19 cellular contexts compared by ENCODE assay signal in genomic region chr16:297832-298231, GRCh38. TPM values are rescaled to one million over a fixed set of nuclear protein-coding genes. Genes with fewer than 3 reads are reported as not detected.
DNase-seq lines count a peak whose midpoint lies in the region; ATAC-seq and TF ChIP-seq lines count a peak whose summit lies in the region.
"Had no signal": no experiment of that assay in that cellular context is flagged by ENCODE, and none has a peak within 500 bp of the region (broad histone marks: within the 10 kb centered on the region; RNA-seq: fewer than 3 reads in every experiment).

No MANE protein-coding gene starts in this region.

- H3K4me1 ChIP-seq in right cardiac atrium (ENCODE audit: control insufficient read depth, insufficient read depth, low read length) (no peaks in the 10 kb centered on the region), right atrium auricular region (no peaks in the 10 kb centered on the region), neuronal stem cell (ENCODE audit: control insufficient read depth in 2 of 2, insufficient read depth in 1 of 2, low read depth in 1 of 2, low read length in 2 of 2) (no peaks in the 10 kb centered on the region)
- H3K4me1 ChIP-seq: A549 had no signal

- H3K27me3 ChIP-seq in right cardiac atrium (ENCODE audit: control insufficient read depth, insufficient read depth) = no peaks in the 10 kb centered on the region
- H3K27me3 ChIP-seq in right atrium auricular region = no peaks in the 10 kb centered on the region
- H3K27me3 ChIP-seq in neuronal stem cell (ENCODE audit: control insufficient read depth in 3 of 3, insufficient read depth in 3 of 3, low read depth in 1 of 3, low read length in 3 of 3) = no peaks in the 10 kb centered on the region

- H3K18ac ChIP-seq in neuronal stem cell (ENCODE audit: low read length) = no peak overlapping the region

- H3K36me3 ChIP-seq in right atrium auricular region (peaks cover 28% of the 10 kb centered on the region), neuronal stem cell (replicated peaks in 1 of 2; ENCODE audit: control insufficient read depth in 2 of 2, insufficient read depth in 2 of 2, low read length in 2 of 2) (peaks cover 16 to 48% of the 10 kb centered on the region in 2 donors)

- DNase-seq in right cardiac atrium = peak in 1 of 3 donors; percentile 28
- DNase-seq in right atrium auricular region (ENCODE audit: low spot score) = no peak
- DNase-seq in neuronal stem cell (ENCODE audit: low spot score) = no peak
- DNase-seq in activated naive CD4-positive, alpha-beta T cell treated with Interleukin-2 at 50 U/mL for 16 hours = no peak
- DNase-seq in GF-D8 (lab: John Stamatoyannopoulos, UW) = no peak
- DNase-seq: AML-193; Calu3; CD8-positive, alpha-beta T cell; DND-41; EL; HCEC 1CT; KBM-7 had no signal

- H3K4me2 ChIP-seq in neuronal stem cell (ENCODE audit: insufficient read depth, low read length, poor library complexity, severe bottlenecking) = no peak overlapping the region
- H3K4me2 ChIP-seq: A549, GM23338 had no signal

- H3K4ac ChIP-seq in neuronal stem cell (ENCODE audit: low read length) = no peak overlapping the region

- H2BK15ac ChIP-seq in neuronal stem cell (ENCODE audit: low read length) = no peak overlapping the region

- H3K79me1 ChIP-seq in neuronal stem cell (ENCODE audit: low read depth, low read length) = peaks cover 5% of the 10 kb centered on the region

- H2AFZ ChIP-seq in neuronal stem cell (ENCODE audit: low read length) = no peak overlapping the region
- H2AFZ ChIP-seq: GM23338 had no signal

- intact Hi-C loops in right cardiac atrium (cut with DNase I) = no loop called here

- H3K9me3 ChIP-seq in right cardiac atrium (ENCODE audit: control insufficient read depth, low read length) (no peaks in the 10 kb centered on the region), right atrium auricular region (no peaks in the 10 kb centered on the region), neuronal stem cell (replicated peaks in 1 of 2; ENCODE audit: control insufficient read depth in 2 of 2, insufficient read depth in 1 of 2, low read depth in 1 of 2, low read length in 2 of 2) (no peaks in the 10 kb centered on the region)
- H3K9me3 ChIP-seq: A549 had no signal

- ATAC-seq in right cardiac atrium = peak; percentile 15 to 19
- peak; percentile 28 for ATAC-seq in esophagus mucosa
- ATAC-seq in GM18519 (IDR thresholded peaks at IDR 0.05; ENCODE audit: low FRiP score, unreplicated experiment) = no peak
- ATAC-seq: CD8-positive, alpha-beta T cell; GM23338 had no signal

- no peak overlapping the region for H3K27ac ChIP-seq in right cardiac atrium (ENCODE audit: low read length)
- no peak overlapping the region for H3K27ac ChIP-seq in right atrium auricular region
- H3K27ac ChIP-seq in neuronal stem cell (replicated peaks; ENCODE audit: low read length) = no peak overlapping the region
- H3K27ac ChIP-seq: 22Rv1, A549 had no signal

- no peak overlapping the region for H2BK120ac ChIP-seq in neuronal stem cell (ENCODE audit: low read depth, low read length)

- no peak overlapping the region for H2AK5ac ChIP-seq in neuronal stem cell (ENCODE audit: low read depth, low read length)

- no peak overlapping the region for H3K4me3 ChIP-seq in right cardiac atrium (ENCODE audit: low read length)
- no peak overlapping the region for H3K4me3 ChIP-seq in right atrium auricular region
- H3K4me3 ChIP-seq in neuronal stem cell (ENCODE audit: low read length in 2 of 2) = no peak overlapping the region
- H3K4me3 ChIP-seq: A549, GM23338 had no signal

- no peak overlapping the region for H3K9ac ChIP-seq in neuronal stem cell (ENCODE audit: low read depth, low read length, poor library complexity)

- 93% methylated on average over 32 of the region's 32 CpGs for WGBS in right cardiac atrium
- WGBS in neuronal stem cell (ENCODE audit: extremely low coverage in 2 of 2, insufficient read length in 2 of 2, insufficient replicate concordance in 1 of 2), 2 donors = no CpG with 5 or more reads among the region's 32 CpGs

- no peak for TF ChIP-seq CTCF in right atrium auricular region (IDR thresholded peaks at IDR 0.05)

- no peak overlapping the region for H2BK5ac ChIP-seq in neuronal stem cell (ENCODE audit: low read length)

- no peak overlapping the region for H4K91ac ChIP-seq in neuronal stem cell (ENCODE audit: low read depth, low read length, poor library complexity)

- no peak overlapping the region for H2BK12ac ChIP-seq in neuronal stem cell (ENCODE audit: low read length)

- H3K23ac ChIP-seq in neuronal stem cell (ENCODE audit: low read depth, low read length, poor library complexity) = peak overlapping the region; percentile 80

- no peak overlapping the region for H3K14ac ChIP-seq in neuronal stem cell (ENCODE audit: low read length)

- no peak overlapping the region for H4K8ac ChIP-seq in neuronal stem cell (ENCODE audit: low read depth, low read length)

RNA-seq across cellular contexts. Expression of gene PDIA2, which starts 14.9 kb away (rescaled TPM):
- 10 to 100 TPM in 1 of 4 donors, 1 to 10 TPM in 3; 2.1 to 10.0 (median 2.3) TPM for total RNA-seq in right cardiac atrium
- 0.91 TPM for polyA plus RNA-seq in right cardiac atrium
- total RNA-seq in right atrium auricular region = 1 to 10 TPM in 1 of 2 donors, under 1 TPM in 1; 0.52 to 5.4 TPM
- total RNA-seq in esophagus mucosa = not detected
- polyA plus RNA-seq in neuronal stem cell (2013, experiment 1 of 2) = 0.43 TPM
- 0.42 TPM for polyA plus RNA-seq in neuronal stem cell (2013, experiment 2 of 2)
- total RNA-seq: Calu3; CD8-positive, alpha-beta T cell; G401 had no signal
- polyA plus RNA-seq: BJ had no signal

RNA-seq across cellular contexts. Expression of gene ARHGDIG, which starts 17.4 kb away (rescaled TPM):
- total RNA-seq in right cardiac atrium (10 to 100 TPM in 1 of 4 donors, 1 to 10 TPM in 3; 3.5 to 11.3 (median 4.9) TPM), right atrium auricular region (1 to 10 TPM; 5.9 to 6.8 TPM), esophagus mucosa (not detected)
- 7.7 TPM for polyA plus RNA-seq in right cardiac atrium
- polyA plus RNA-seq in neuronal stem cell (2013, experiment 1 of 2) = 0.85 TPM
- 0.89 TPM for polyA plus RNA-seq in neuronal stem cell (2013, experiment 2 of 2)
- total RNA-seq: Calu3; CD8-positive, alpha-beta T cell had no signal

RNA-seq across cellular contexts. Expression of gene RGS11, which starts 22.1 kb away (rescaled TPM):
- 10 to 100 TPM; 11.6 to 23.8 (median 17.6) TPM for total RNA-seq in right cardiac atrium
- polyA plus RNA-seq in right cardiac atrium = 15.5 TPM
- 1 to 10 TPM; 8.3 to 9.0 TPM for total RNA-seq in right atrium auricular region
- total RNA-seq in esophagus mucosa = 0.92 TPM
- polyA plus RNA-seq in neuronal stem cell (2013, experiment 1 of 2) = 1.7 TPM
- 1.5 TPM for polyA plus RNA-seq in neuronal stem cell (2013, experiment 2 of 2)
- total RNA-seq: CD8-positive, alpha-beta T cell had no signal

RNA-seq across cellular contexts. Expression of gene AXIN1, which starts 54.7 kb away (rescaled TPM):
- 10 to 100 TPM in 3 of 4 donors, 1 to 10 TPM in 1; 8.4 to 12.2 (median 10.6) TPM for total RNA-seq in right cardiac atrium
- 10.2 TPM for polyA plus RNA-seq in right cardiac atrium
- total RNA-seq in right atrium auricular region = 10 to 100 TPM; 12.9 to 19.4 TPM
- total RNA-seq in esophagus mucosa = 15.3 TPM
- 19.3 TPM for polyA plus RNA-seq in neuronal stem cell (2013, experiment 1 of 2)
- polyA plus RNA-seq in neuronal stem cell (2013, experiment 2 of 2) = 18.9 TPM
